Comparison of ENCODE assay signal across 1 cellular context in the genomic region with DNA sequence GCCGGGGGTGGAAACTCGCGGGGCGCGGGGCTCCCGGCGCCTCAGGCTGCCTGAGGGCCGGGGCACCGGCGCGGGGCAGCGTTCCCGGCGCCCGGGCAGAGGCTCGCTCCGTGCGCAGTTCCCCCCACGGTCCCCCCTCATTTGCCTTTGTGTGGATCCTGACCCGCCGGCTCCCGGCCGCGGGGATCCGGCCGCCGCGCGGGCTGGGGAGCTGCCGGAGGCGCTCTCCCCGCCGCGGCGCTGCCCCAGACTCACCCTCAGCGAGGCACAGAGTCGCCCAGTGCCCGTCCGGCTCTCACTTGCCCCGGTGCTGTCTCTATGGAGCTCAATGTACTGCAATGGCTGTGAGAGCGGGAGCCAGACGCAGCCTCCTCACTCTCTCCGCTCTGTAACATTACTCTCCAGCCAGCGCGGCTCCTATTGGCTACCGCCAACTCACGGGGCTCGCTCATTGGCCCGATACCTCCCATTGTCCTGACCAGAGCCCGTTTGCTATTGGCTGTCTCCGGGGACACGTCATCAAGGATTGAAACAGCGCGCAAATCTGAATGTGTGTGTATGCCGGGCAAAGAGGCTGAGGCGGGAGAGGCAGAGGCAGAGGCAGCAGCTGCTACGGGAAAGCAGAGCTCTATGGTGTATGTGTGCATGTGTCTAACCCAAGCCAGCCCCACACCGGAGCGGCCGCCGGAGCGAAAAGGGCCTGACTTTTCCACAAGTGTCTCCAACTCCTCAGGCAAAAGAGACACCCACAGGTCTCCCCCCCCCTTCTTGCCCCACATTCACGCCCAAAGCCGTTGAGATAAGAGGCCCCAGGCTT.
TF ChIP-seq lines count a peak whose summit lies in the region.

HMGB1 (minus strand) TSS at position 396 of the 817 bp plus-strand sequence. CDS start 2,256 bp downstream, outside the sequence.

TF ChIP-seq in HepG2, 621 proteins besides CTCF, POLR2A, EP300 and RAD21 (continued from another document and continues in another):
- no peak for TF ChIP-seq AFF4 (CRISPR knock-in tag; IDR thresholded peaks at IDR 0.05)
- no peak for TF ChIP-seq RFXANK (CRISPR knock-in tag; IDR thresholded peaks at IDR 0.05)
- TF ChIP-seq ZNF781 (CRISPR knock-in tag; IDR thresholded peaks at IDR 0.05; ENCODE audit: borderline replicate concordance, not compliant biosample characterization), result no peak
- TF ChIP-seq RXRA (CRISPR knock-in tag; IDR thresholded peaks at IDR 0.05), result no peak
- TF ChIP-seq JUNB (CRISPR knock-in tag; IDR thresholded peaks at IDR 0.05; ENCODE audit: borderline replicate concordance), result peak; percentile 28; the same call in 1 of the 2 replicates
- TF ChIP-seq RFXAP (CRISPR knock-in tag; IDR thresholded peaks at IDR 0.05; ENCODE audit: borderline replicate concordance), result 0 out of 2 replicates have a peak, but pooled peaks have one; percentile 74
- TF ChIP-seq TEF (CRISPR knock-in tag; IDR thresholded peaks at IDR 0.05), result no peak
- TF ChIP-seq, protein P1, sequence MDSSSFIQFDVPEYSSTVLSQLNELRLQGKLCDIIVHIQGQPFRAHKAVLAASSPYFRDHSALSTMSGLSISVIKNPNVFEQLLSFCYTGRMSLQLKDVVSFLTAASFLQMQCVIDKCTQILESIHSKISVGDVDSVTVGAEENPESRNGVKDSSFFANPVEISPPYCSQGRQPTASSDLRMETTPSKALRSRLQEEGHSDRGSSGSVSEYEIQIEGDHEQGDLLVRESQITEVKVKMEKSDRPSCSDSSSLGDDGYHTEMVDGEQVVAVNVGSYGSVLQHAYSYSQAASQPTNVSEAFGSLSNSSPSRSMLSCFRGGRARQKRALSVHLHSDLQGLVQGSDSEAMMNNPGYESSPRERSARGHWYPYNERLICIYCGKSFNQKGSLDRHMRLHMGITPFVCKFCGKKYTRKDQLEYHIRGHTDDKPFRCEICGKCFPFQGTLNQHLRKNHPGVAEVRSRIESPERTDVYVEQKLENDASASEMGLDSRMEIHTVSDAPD (CRISPR knock-in tag; IDR thresholded peaks at IDR 0.05), result no peak
- no peak for TF ChIP-seq ZNF10 (CRISPR knock-in tag; IDR thresholded peaks at IDR 0.05; ENCODE audit: borderline replicate concordance, low read depth)
- TF ChIP-seq PATZ1 (CRISPR knock-in tag; IDR thresholded peaks at IDR 0.05), result no peak
- TF ChIP-seq EEA1 (CRISPR knock-in tag; IDR thresholded peaks at IDR 0.05; ENCODE audit: borderline replicate concordance), result no peak
- no peak for TF ChIP-seq NFKB2 (CRISPR knock-in tag; IDR thresholded peaks at IDR 0.05; ENCODE audit: borderline replicate concordance)
- TF ChIP-seq GATAD2A (CRISPR knock-in tag; IDR thresholded peaks at IDR 0.05), result no peak
- no peak for TF ChIP-seq ATF2 (CRISPR knock-in tag; IDR thresholded peaks at IDR 0.05)
- TF ChIP-seq, protein P2, sequence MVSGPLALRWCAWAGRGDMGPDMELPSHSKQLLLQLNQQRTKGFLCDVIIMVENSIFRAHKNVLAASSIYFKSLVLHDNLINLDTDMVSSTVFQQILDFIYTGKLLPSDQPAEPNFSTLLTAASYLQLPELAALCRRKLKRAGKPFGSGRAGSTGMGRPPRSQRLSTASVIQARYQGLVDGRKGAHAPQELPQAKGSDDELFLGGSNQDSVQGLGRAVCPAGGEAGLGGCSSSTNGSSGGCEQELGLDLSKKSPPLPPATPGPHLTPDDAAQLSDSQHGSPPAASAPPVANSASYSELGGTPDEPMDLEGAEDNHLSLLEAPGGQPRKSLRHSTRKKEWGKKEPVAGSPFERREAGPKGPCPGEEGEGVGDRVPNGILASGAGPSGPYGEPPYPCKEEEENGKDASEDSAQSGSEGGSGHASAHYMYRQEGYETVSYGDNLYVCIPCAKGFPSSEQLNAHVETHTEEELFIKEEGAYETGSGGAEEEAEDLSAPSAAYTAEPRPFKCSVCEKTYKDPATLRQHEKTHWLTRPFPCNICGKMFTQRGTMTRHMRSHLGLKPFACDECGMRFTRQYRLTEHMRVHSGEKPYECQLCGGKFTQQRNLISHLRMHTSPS (CRISPR knock-in tag; IDR thresholded peaks at IDR 0.05; ENCODE audit: low read depth), result no peak
- TF ChIP-seq MIER2 (CRISPR knock-in tag; IDR thresholded peaks at IDR 0.05), result no peak
- no peak for TF ChIP-seq PCBP2 (optimal IDR thresholded peaks at IDR 0.05; ENCODE audit: low read depth, low read length, poor library complexity, severe bottlenecking)
- TF ChIP-seq PPARG (CRISPR knock-in tag; conservative IDR thresholded peaks at IDR 0.05), result no peak
- no peak for TF ChIP-seq ZNF607 (CRISPR knock-in tag; IDR thresholded peaks at IDR 0.05; ENCODE audit: borderline replicate concordance)
- TF ChIP-seq ATF6 (CRISPR knock-in tag; conservative IDR thresholded peaks at IDR 0.05), result no peak
- no peak for TF ChIP-seq TERF1 (CRISPR knock-in tag; IDR thresholded peaks at IDR 0.05)
- no peak for TF ChIP-seq TRIM24 (CRISPR knock-in tag; IDR thresholded peaks at IDR 0.05)
- TF ChIP-seq, protein P3, sequence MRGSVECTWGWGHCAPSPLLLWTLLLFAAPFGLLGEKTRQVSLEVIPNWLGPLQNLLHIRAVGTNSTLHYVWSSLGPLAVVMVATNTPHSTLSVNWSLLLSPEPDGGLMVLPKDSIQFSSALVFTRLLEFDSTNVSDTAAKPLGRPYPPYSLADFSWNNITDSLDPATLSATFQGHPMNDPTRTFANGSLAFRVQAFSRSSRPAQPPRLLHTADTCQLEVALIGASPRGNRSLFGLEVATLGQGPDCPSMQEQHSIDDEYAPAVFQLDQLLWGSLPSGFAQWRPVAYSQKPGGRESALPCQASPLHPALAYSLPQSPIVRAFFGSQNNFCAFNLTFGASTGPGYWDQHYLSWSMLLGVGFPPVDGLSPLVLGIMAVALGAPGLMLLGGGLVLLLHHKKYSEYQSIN (CRISPR knock-in tag; IDR thresholded peaks at IDR 0.05; ENCODE audit: borderline replicate concordance), result no peak
- TF ChIP-seq ZFP1 (CRISPR knock-in tag; IDR thresholded peaks at IDR 0.05), result no peak
- no peak for TF ChIP-seq SP5 (CRISPR knock-in tag; IDR thresholded peaks at IDR 0.05; ENCODE audit: borderline replicate concordance, low read depth)
- TF ChIP-seq, protein P4, sequence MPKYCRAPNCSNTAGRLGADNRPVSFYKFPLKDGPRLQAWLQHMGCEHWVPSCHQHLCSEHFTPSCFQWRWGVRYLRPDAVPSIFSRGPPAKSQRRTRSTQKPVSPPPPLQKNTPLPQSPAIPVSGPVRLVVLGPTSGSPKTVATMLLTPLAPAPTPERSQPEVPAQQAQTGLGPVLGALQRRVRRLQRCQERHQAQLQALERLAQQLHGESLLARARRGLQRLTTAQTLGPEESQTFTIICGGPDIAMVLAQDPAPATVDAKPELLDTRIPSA (CRISPR knock-in tag; IDR thresholded peaks at IDR 0.05; ENCODE audit: borderline replicate concordance), result no peak
- TF ChIP-seq SATB2 (CRISPR knock-in tag; IDR thresholded peaks at IDR 0.05), result no peak
- peak; percentile 72; the same call in 1 of the 2 replicates for TF ChIP-seq MXD4 (CRISPR knock-in tag; IDR thresholded peaks at IDR 0.05)
- TF ChIP-seq YEATS4 (CRISPR knock-in tag; IDR thresholded peaks at IDR 0.05; ENCODE audit: borderline replicate concordance), result peak; percentile 63; the same call in 1 of the 2 replicates
- TF ChIP-seq ATF5 (CRISPR knock-in tag; IDR thresholded peaks at IDR 0.05; ENCODE audit: low read depth), result no peak
- TF ChIP-seq, protein P5, sequence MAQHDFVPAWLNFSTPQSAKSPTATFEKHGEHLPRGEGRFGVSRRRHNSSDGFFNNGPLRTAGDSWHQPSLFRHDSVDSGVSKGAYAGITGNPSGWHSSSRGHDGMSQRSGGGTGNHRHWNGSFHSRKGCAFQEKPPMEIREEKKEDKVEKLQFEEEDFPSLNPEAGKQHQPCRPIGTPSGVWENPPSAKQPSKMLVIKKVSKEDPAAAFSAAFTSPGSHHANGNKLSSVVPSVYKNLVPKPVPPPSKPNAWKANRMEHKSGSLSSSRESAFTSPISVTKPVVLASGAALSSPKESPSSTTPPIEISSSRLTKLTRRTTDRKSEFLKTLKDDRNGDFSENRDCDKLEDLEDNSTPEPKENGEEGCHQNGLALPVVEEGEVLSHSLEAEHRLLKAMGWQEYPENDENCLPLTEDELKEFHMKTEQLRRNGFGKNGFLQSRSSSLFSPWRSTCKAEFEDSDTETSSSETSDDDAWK (CRISPR knock-in tag; IDR thresholded peaks at IDR 0.05), result no peak
- TF ChIP-seq ZNF382 (CRISPR knock-in tag; IDR thresholded peaks at IDR 0.05; ENCODE audit: borderline replicate concordance), result no peak
- no peak for TF ChIP-seq ZKSCAN5 (CRISPR knock-in tag; IDR thresholded peaks at IDR 0.05)
- no peak for TF ChIP-seq ZBTB21 (CRISPR knock-in tag; IDR thresholded peaks at IDR 0.05)
- no peak for TF ChIP-seq ARID2 (CRISPR knock-in tag; IDR thresholded peaks at IDR 0.05; ENCODE audit: borderline replicate concordance)
- TF ChIP-seq CBX5 (CRISPR knock-in tag; IDR thresholded peaks at IDR 0.05; ENCODE audit: borderline replicate concordance), result no peak
- TF ChIP-seq ZNF17 (CRISPR knock-in tag; IDR thresholded peaks at IDR 0.05), result no peak
